15 cellular contexts compared by ENCODE assay signal in the genomic region with DNA sequence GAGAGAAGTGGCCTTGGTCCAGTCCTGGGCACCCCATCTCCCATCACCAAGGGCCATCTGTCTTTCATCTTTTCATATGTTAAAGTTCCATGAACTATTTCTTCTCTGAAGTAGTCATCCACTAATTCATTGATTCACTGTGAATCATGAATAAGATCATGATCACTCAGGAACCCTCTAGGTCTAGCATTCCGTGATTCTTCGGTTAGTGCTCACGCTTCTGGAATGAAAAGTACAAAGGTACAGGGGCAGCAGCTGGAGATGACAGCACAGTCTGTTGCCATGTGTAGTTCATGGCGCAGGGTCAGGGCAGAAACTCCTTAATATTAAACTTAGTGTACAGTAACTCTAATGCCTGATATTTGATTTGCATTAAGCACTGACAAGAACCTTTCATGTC.
"Had no signal": no experiment of that assay in that cellular context is flagged by ENCODE, and none has a peak within 500 bp of the region (broad histone marks: within the 10 kb centered on the region; RNA-seq: fewer than 3 reads in every experiment).

No MANE protein-coding gene starts in this region.

- H3K4me2 ChIP-seq: smooth muscle cell had no signal

- DNase-seq: activated CD4-positive, alpha-beta memory T cell treated with anti-CD3 and anti-CD28 coated beads for 36 hours; activated CD4-positive, alpha-beta T cell treated with anti-CD3 and anti-CD28 coated beads for 1 hour; activated gamma-delta T cell; activated naive CD8-positive, alpha-beta T cell treated with anti-CD3 and anti-CD28 coated beads, Interleukin-2, amount 10 ng/mL, durations not matched to agents 7 days and 5 days; activated T-cell treated with anti-CD3 and anti-CD28 coated beads, Interleukin-2, amount 50 U/mL, for 48 hours; anterior cingulate cortex; effector CD4-positive, alpha-beta T cell; left colon; naive thymus-derived CD4-positive, alpha-beta T cell; thyroid gland had no signal

- H3K4me3 ChIP-seq: cardiac muscle cell, lung, right atrium auricular region, smooth muscle cell, thyroid gland had no signal

- H3K36me3 ChIP-seq: cardiac muscle cell, right atrium auricular region, thyroid gland had no signal

- ATAC-seq: left colon; naive thymus-derived CD4-positive, alpha-beta T cell; stimulated activated effector memory CD8-positive, alpha-beta T cell treated with anti-CD3 and anti-CD28 coated beads, Interleukin-12 subunit alpha, Interleukin-12 subunit beta, amount 100 ng/mL, for 72 hours had no signal

- H3K9me3 ChIP-seq: right atrium auricular region, thyroid gland had no signal

- H3K27me3 ChIP-seq: cardiac muscle cell, right atrium auricular region, thyroid gland had no signal

- H3K27ac ChIP-seq: cardiac muscle cell, right atrium auricular region, thyroid gland had no signal

- H3K4me1 ChIP-seq: thyroid gland had no signal
